ENCODE assay signal across 17 cellular contexts in genomic region chr11:64119748-64120147, GRCh38.
"Had no signal": no experiment of that assay in that cellular context is flagged by ENCODE, and none has a peak within 500 bp of the region (broad histone marks: within the 10 kb centered on the region; RNA-seq: fewer than 3 reads in every experiment).

No MANE protein-coding gene starts in this region.

- H3K9me3 Mint-ChIP-seq: activated T-helper 1 cell treated with anti-CD3 and anti-CD28 coated beads, Interleukin-12 subunit alpha, Interleukin-12 subunit beta, Interleukin-2, Interleukin-4 antibody, amounts not matched to agents 30 ng/mL and 10 ng/mL and 1 ng/mL, durations not matched to agents 14 hours and 24 hours and 36 hours; endodermal cell; T-helper 2 cell treated with Interferon-gamma antibody and Interleukin-4, amounts not matched to agents 5 μg/mL and 100 μg/mL, for 36 hours had no signal

- H3K9me3 ChIP-seq: gastrocnemius medialis, heart right ventricle, tibial nerve, uterus had no signal

- H3K27me3 ChIP-seq: dorsolateral prefrontal cortex, gastrocnemius medialis, heart right ventricle, tibial nerve, uterus had no signal

- H3K4me3 Mint-ChIP-seq: activated T-helper 1 cell treated with anti-CD3 and anti-CD28 coated beads, Interleukin-12 subunit alpha, Interleukin-12 subunit beta, Interleukin-2, Interleukin-4 antibody, amounts not matched to agents 30 ng/mL and 10 ng/mL and 1 ng/mL, durations not matched to agents 14 hours and 24 hours and 36 hours; endodermal cell; T-helper 2 cell treated with Interferon-gamma antibody and Interleukin-4, amounts not matched to agents 5 μg/mL and 100 μg/mL, for 36 hours had no signal

- H3K27ac ChIP-seq: heart right ventricle, tibial nerve, uterus had no signal

- H3K4me3 ChIP-seq: dorsolateral prefrontal cortex, gastrocnemius medialis, heart right ventricle, lung, skin epidermis, tibial nerve, uterus had no signal

- ATAC-seq: activated CD4-positive, CD25-positive, alpha-beta regulatory T cell treated with anti-CD3 and anti-CD28 coated beads, Interleukin-2, amount 50 U/mL, for 24 hours; gastrocnemius medialis; heart right ventricle had no signal

- H3K4me1 ChIP-seq: uterus had no signal

- H3K27ac Mint-ChIP-seq: activated T-helper 1 cell treated with anti-CD3 and anti-CD28 coated beads, Interleukin-12 subunit alpha, Interleukin-12 subunit beta, Interleukin-2, Interleukin-4 antibody, amounts not matched to agents 30 ng/mL and 10 ng/mL and 1 ng/mL, durations not matched to agents 14 hours and 24 hours and 36 hours; endodermal cell; T-helper 2 cell treated with Interferon-gamma antibody and Interleukin-4, amounts not matched to agents 5 μg/mL and 100 μg/mL, for 36 hours had no signal

- H3K36me3 ChIP-seq: gastrocnemius medialis, heart right ventricle, uterus had no signal

- DNase-seq: activated naive CD4-positive, alpha-beta T cell; endodermal cell; erythroblast; gastrocnemius medialis; heart right ventricle; midbrain; stimulated activated CD4-positive, alpha-beta T cell treated with anti-CD3 and anti-CD28 coated beads, Interleukin-15, amount 100 ng/mL, for 24 hours; stimulated activated CD4-positive, alpha-beta T cell treated with anti-CD3 and anti-CD28 coated beads, Interleukin-4, amount 100 ng/mL, for 1 hour; stimulated activated naive CD4-positive, alpha-beta T cell; uterus had no signal
